Comparison of ENCODE assay signal across 26 cellular contexts in the genomic region with DNA sequence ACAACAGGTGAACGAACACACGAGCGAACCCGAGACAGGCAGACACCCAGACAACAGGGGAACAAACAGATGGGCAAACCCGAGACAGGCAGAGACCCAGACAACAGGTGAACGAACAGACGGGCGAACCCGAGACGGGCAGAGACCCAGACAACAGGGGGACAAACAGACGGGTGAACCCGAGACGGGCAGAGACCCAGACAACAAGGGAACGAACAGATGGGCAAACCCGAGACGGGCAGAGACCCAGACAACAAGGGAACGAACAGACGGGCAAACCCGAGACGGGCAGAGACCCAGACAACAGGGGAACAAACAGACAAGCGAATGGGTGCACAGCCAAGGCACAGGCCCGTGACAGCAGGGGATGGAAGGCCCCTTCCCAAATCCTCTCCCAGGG.
DNase-seq lines count a peak whose midpoint lies in the region; ATAC-seq and TF ChIP-seq lines count a peak whose summit lies in the region.
"Had no signal": no experiment of that assay in that cellular context is flagged by ENCODE, and none has a peak within 500 bp of the region (broad histone marks: within the 10 kb centered on the region; RNA-seq: fewer than 3 reads in every experiment).

No MANE protein-coding gene starts in this region.

- H3K18ac ChIP-seq in H9 (ENCODE audit: insufficient read length, low read depth, low read length) (no peak overlapping the region), neuronal stem cell (ENCODE audit: low read length) (no peak overlapping the region)

- H3K9ac ChIP-seq in H9 (ENCODE audit: extremely low read depth, insufficient read length, low read length) (no peak overlapping the region), neuronal stem cell (ENCODE audit: low read depth, low read length, poor library complexity) (no peak overlapping the region)
- H3K9ac ChIP-seq: SK-N-SH had no signal

- H3K4me1 Mint-ChIP-seq in T-helper 2 cell treated with Interferon-gamma antibody and Interleukin-4, amounts not matched to agents 5 μg/mL and 100 μg/mL, for 36 hours (ENCODE audit: low read depth) = peaks cover 12% of the 10 kb centered on the region
- peaks cover 0 to 5% of the 10 kb centered on the region in 2 experiments; a peak in 1 of 4 replicates for H3K4me1 Mint-ChIP-seq in H9
- H3K4me1 Mint-ChIP-seq in central memory CD8-positive, alpha-beta T cell = peaks cover 37% of the 10 kb centered on the region
- peaks cover 35% of the 10 kb centered on the region for H3K4me1 Mint-ChIP-seq in activated T-cell treated with anti-CD3 and anti-CD28 coated beads, Interleukin-2, amount 50 U/mL, for 4 hours (ENCODE audit: low read depth)

- no peak overlapping the region for H4K5ac ChIP-seq in H9 (ENCODE audit: insufficient read length, low read depth, low read length)

- peaks cover 63% of the 10 kb centered on the region for H3K36me3 Mint-ChIP-seq in T-helper 2 cell treated with Interferon-gamma antibody and Interleukin-4, amounts not matched to agents 5 μg/mL and 100 μg/mL, for 36 hours (ENCODE audit: low read depth)
- H3K36me3 Mint-ChIP-seq in H9 (ENCODE audit: insufficient read depth in 1 of 3, low read depth in 3 of 3) = peaks cover 16 to 25% (median 20%) of the 10 kb centered on the region in 3 experiments
- peaks cover 37% of the 10 kb centered on the region for H3K36me3 Mint-ChIP-seq in central memory CD8-positive, alpha-beta T cell (ENCODE audit: insufficient read depth)
- H3K36me3 Mint-ChIP-seq in activated T-cell treated with anti-CD3 and anti-CD28 coated beads, Interleukin-2, amount 50 U/mL, for 4 hours (ENCODE audit: insufficient read depth) = peaks cover 25% of the 10 kb centered on the region

- no peaks in the 10 kb centered on the region for H3K27me3 ChIP-seq in H9 (ENCODE audit: insufficient read depth, low read length)
- H3K27me3 ChIP-seq in neuronal stem cell (ENCODE audit: control insufficient read depth in 3 of 3, insufficient read depth in 3 of 3, low read depth in 1 of 3, low read length in 3 of 3) = no peaks in the 10 kb centered on the region
- H3K27me3 ChIP-seq: esophagus muscularis mucosa, right lobe of liver had no signal

- peak overlapping the region; percentile 15 for H3K27ac Mint-ChIP-seq in T-helper 2 cell treated with Interferon-gamma antibody and Interleukin-4, amounts not matched to agents 5 μg/mL and 100 μg/mL, for 36 hours
- H3K27ac Mint-ChIP-seq in H9 = peak overlapping the region; percentile 7 to 92 (median 21); a peak in 6 of 7 replicates
- peak overlapping the region; percentile 75 for H3K27ac Mint-ChIP-seq in central memory CD8-positive, alpha-beta T cell (ENCODE audit: low read depth)

- no peak overlapping the region for H2BK12ac ChIP-seq in H9 (ENCODE audit: insufficient read length, low read depth, low read length)
- no peak overlapping the region for H2BK12ac ChIP-seq in neuronal stem cell (ENCODE audit: low read length)

- H3K36me3 ChIP-seq in neuronal stem cell (replicated peaks in 1 of 2; ENCODE audit: control insufficient read depth in 2 of 2, insufficient read depth in 2 of 2, low read length in 2 of 2) = peaks cover 4 to 8% of the 10 kb centered on the region in 2 donors
- H3K36me3 ChIP-seq: right lobe of liver had no signal

- H3K23me2 ChIP-seq in H9 (ENCODE audit: insufficient read length, low read depth, low read length, poor library complexity, severe bottlenecking) = no peaks in the 10 kb centered on the region

- peaks cover 3% of the 10 kb centered on the region for H3K9me3 Mint-ChIP-seq in T-helper 2 cell treated with Interferon-gamma antibody and Interleukin-4, amounts not matched to agents 5 μg/mL and 100 μg/mL, for 36 hours
- H3K9me3 Mint-ChIP-seq in H9 = peaks cover 16 to 21% of the 10 kb centered on the region in 2 experiments
- no peaks in the 10 kb centered on the region for H3K9me3 Mint-ChIP-seq in central memory CD8-positive, alpha-beta T cell
- no peaks in the 10 kb centered on the region for H3K9me3 Mint-ChIP-seq in activated T-cell treated with anti-CD3 and anti-CD28 coated beads, Interleukin-2, amount 50 U/mL, for 4 hours
- H3K9me3 Mint-ChIP-seq: activated naive CD4-positive, alpha-beta T cell treated with anti-CD3 and anti-CD28 coated beads, Interleukin-2, amount 50 U/mL, for 72 hours had no signal

- H3K9me3 ChIP-seq in H9 (ENCODE audit: control insufficient read depth, low read depth, low read length) = peaks cover 8% of the 10 kb centered on the region
- peaks cover 13 to 16% of the 10 kb centered on the region in 2 donors for H3K9me3 ChIP-seq in neuronal stem cell (replicated peaks in 1 of 2; ENCODE audit: control insufficient read depth in 2 of 2, insufficient read depth in 1 of 2, low read depth in 1 of 2, low read length in 2 of 2)
- H3K9me3 ChIP-seq: esophagus muscularis mucosa, right lobe of liver, SK-N-SH had no signal

- H2BK15ac ChIP-seq in H9 (ENCODE audit: low read depth, low read length) (no peak overlapping the region), neuronal stem cell (ENCODE audit: low read length) (no peak overlapping the region)

- H2BK5ac ChIP-seq in H9 (ENCODE audit: insufficient read length, low read length) (no peak overlapping the region), neuronal stem cell (ENCODE audit: low read length) (no peak overlapping the region)

- H4K91ac ChIP-seq in H9 (ENCODE audit: insufficient read length, low read depth, low read length) = no peak overlapping the region
- no peak overlapping the region for H4K91ac ChIP-seq in neuronal stem cell (ENCODE audit: low read depth, low read length, poor library complexity)

- H2AFZ ChIP-seq in H9 (ENCODE audit: low read length) (no peak overlapping the region), neuronal stem cell (ENCODE audit: low read length) (no peak overlapping the region)

- H3K79me1 ChIP-seq in H9 (ENCODE audit: insufficient read depth, low read depth, low read length, poor library complexity, severe bottlenecking) (no peaks in the 10 kb centered on the region), neuronal stem cell (ENCODE audit: low read depth, low read length) (peaks cover 18% of the 10 kb centered on the region)

- H4K20me1 ChIP-seq in H9 (ENCODE audit: control insufficient read depth, insufficient read depth, insufficient read length) = no peaks in the 10 kb centered on the region

- H3K27ac ChIP-seq in H9 (ENCODE audit: insufficient read length, low read depth, low read length) (no peak overlapping the region), neuronal stem cell (replicated peaks; ENCODE audit: low read length) (no peak overlapping the region)
- H3K27ac ChIP-seq: 22Rv1, esophagus muscularis mucosa, HL-60, right lobe of liver, WERI-Rb-1 had no signal

- H3K4ac ChIP-seq in H9 (ENCODE audit: low read depth, low read length) = no peak overlapping the region
- no peak overlapping the region for H3K4ac ChIP-seq in neuronal stem cell (ENCODE audit: low read length)

- H3K14ac ChIP-seq in H9 (ENCODE audit: insufficient read depth, low read length) = no peak overlapping the region; the same call in 1 of the 2 replicates
- H3K14ac ChIP-seq in neuronal stem cell (ENCODE audit: low read length) = no peak overlapping the region

- H3K27me3 Mint-ChIP-seq in T-helper 2 cell treated with Interferon-gamma antibody and Interleukin-4, amounts not matched to agents 5 μg/mL and 100 μg/mL, for 36 hours (ENCODE audit: low read depth) = no peaks in the 10 kb centered on the region
- no peaks in the 10 kb centered on the region for H3K27me3 Mint-ChIP-seq in H9 (ENCODE audit: low read depth)
- no peaks in the 10 kb centered on the region for H3K27me3 Mint-ChIP-seq in central memory CD8-positive, alpha-beta T cell
- no peaks in the 10 kb centered on the region for H3K27me3 Mint-ChIP-seq in activated T-cell treated with anti-CD3 and anti-CD28 coated beads, Interleukin-2, amount 50 U/mL, for 4 hours (ENCODE audit: low read depth)

- no CpG with 5 or more reads among the region's 22 CpGs for WGBS in H9 (ENCODE audit: extremely low coverage, insufficient read length, low lambda C conversion rate)
- WGBS in neuronal stem cell (ENCODE audit: extremely low coverage in 2 of 2, insufficient read length in 2 of 2, insufficient replicate concordance in 1 of 2), 2 donors = no CpG with 5 or more reads among the region's 22 CpGs

- no peak overlapping the region for H3K56ac ChIP-seq in H9 (ENCODE audit: insufficient read length, low read depth, low read length)

- H2BK20ac ChIP-seq in H9 (ENCODE audit: low read depth, low read length, poor library complexity, severe bottlenecking) = no peak overlapping the region

- H3K23ac ChIP-seq in H9 (ENCODE audit: insufficient read length, low read depth, low read length) = no peak overlapping the region
- H3K23ac ChIP-seq in neuronal stem cell (ENCODE audit: low read depth, low read length, poor library complexity) = no peak overlapping the region

- H2BK120ac ChIP-seq in H9 (ENCODE audit: low read depth, low read length, poor library complexity, severe bottlenecking) (no peak overlapping the region), neuronal stem cell (ENCODE audit: low read depth, low read length) (peak overlapping the region; percentile 26)

- H3T11ph ChIP-seq in H9 (ENCODE audit: low read length) = no peak overlapping the region

- H4K8ac ChIP-seq in H9 (replicated peaks; ENCODE audit: insufficient read length, low read depth, low read length) (no peak overlapping the region), neuronal stem cell (ENCODE audit: low read depth, low read length) (no peak overlapping the region)

- H3K4me3 Mint-ChIP-seq in T-helper 2 cell treated with Interferon-gamma antibody and Interleukin-4, amounts not matched to agents 5 μg/mL and 100 μg/mL, for 36 hours = no peak overlapping the region
- H3K4me3 Mint-ChIP-seq in H9 = no peak overlapping the region
- peak overlapping the region; percentile 41 for H3K4me3 Mint-ChIP-seq in central memory CD8-positive, alpha-beta T cell
- H3K4me3 Mint-ChIP-seq in activated T-cell treated with anti-CD3 and anti-CD28 coated beads, Interleukin-2, amount 50 U/mL, for 4 hours = no peak overlapping the region

- no peak overlapping the region for H2AK5ac ChIP-seq in H9 (ENCODE audit: insufficient read length, low read length)
- no peak overlapping the region for H2AK5ac ChIP-seq in neuronal stem cell (ENCODE audit: low read depth, low read length)

- no peak for DNase-seq in T-helper 2 cell treated with Interferon-gamma antibody and Interleukin-4, amounts not matched to agents 5 μg/mL and 100 μg/mL, for 36 hours (ENCODE audit: low spot score)
- DNase-seq in T-helper 2 cell (no peak), H9 (no peak), neuronal stem cell (ENCODE audit: low spot score) (no peak)
- no peak for DNase-seq in central memory CD8-positive, alpha-beta T cell (ENCODE audit: low spot score in 2 of 2)
- no peak for DNase-seq in activated T-cell treated with anti-CD3 and anti-CD28 coated beads, Interleukin-2, amount 50 U/mL, for 4 hours
- DNase-seq: activated CD4-positive, alpha-beta T cell treated with anti-CD3 and anti-CD28 coated beads, Interleukin-2, amount 50 U/mL, for 4 hours; effector memory CD4-positive, alpha-beta T cell; foreskin melanocyte; islet precursor cell; NCI-H1930; NCI-H774; SK-N-SH; T-helper 9 cell; trophoblast cell; WERI-Rb-1 had no signal

- H3K4me1 ChIP-seq in H9 (ENCODE audit: insufficient read depth, low read length) (no peaks in the 10 kb centered on the region), neuronal stem cell (ENCODE audit: control insufficient read depth in 2 of 2, insufficient read depth in 1 of 2, low read depth in 1 of 2, low read length in 2 of 2) (no peaks in the 10 kb centered on the region)
- H3K4me1 ChIP-seq: right lobe of liver had no signal

- ATAC-seq in central memory CD8-positive, alpha-beta T cell (replicated peaks; ENCODE audit: extremely low read depth, poor library complexity, severe bottlenecking) = no peak
- no peak for ATAC-seq in HG02759 (IDR thresholded peaks at IDR 0.05; ENCODE audit: unreplicated experiment)
- no peak for ATAC-seq in SK-N-SH treated with all-trans-retinoic acid at 6 μM for 48 hours
- ATAC-seq in activated T-cell treated with anti-CD3 and anti-CD28 coated beads, Interleukin-2, amount 50 U/mL, for 4 hours = no peak
- ATAC-seq: activated naive CD4-positive, alpha-beta T cell treated with anti-CD3 and anti-CD28 coated beads, Interleukin-2, amount 50 U/mL, for 72 hours; GM12878; HCT116; HepG2; right lobe of liver had no signal

- H3K4me2 ChIP-seq in H9 (ENCODE audit: insufficient read depth, insufficient read length, low read length) (no peak overlapping the region), neuronal stem cell (ENCODE audit: insufficient read depth, low read length, poor library complexity, severe bottlenecking) (no peak overlapping the region)
- H3K4me2 ChIP-seq: SK-N-SH had no signal

- no peak for TF ChIP-seq CTCF in H9 (conservative IDR thresholded peaks at IDR 0.05)

- no peaks in the 10 kb centered on the region for H3K79me2 ChIP-seq in H9 (ENCODE audit: insufficient read depth, low read length)

- no peak overlapping the region for H3K4me3 ChIP-seq in neuronal stem cell (ENCODE audit: low read length in 2 of 2)
- H3K4me3 ChIP-seq: esophagus muscularis mucosa, GM12878, right lobe of liver had no signal

Comparison
In these comparisons a context has a peak if more than half of its experiments do, and no peak if none do; other contexts are left out.
1. H3K27ac Mint-ChIP-seq: peak in every context shown above with its lines; median percentile 75 in central memory CD8-positive, alpha-beta T cell; 21 in H9; 15 in T-helper 2 cell treated with Interferon-gamma antibody and Interleukin-4, amounts not matched to agents 5 μg/mL and 100 μg/mL, for 36 hours.